ENCODE assay signal across 21 cellular contexts in the genomic region with DNA sequence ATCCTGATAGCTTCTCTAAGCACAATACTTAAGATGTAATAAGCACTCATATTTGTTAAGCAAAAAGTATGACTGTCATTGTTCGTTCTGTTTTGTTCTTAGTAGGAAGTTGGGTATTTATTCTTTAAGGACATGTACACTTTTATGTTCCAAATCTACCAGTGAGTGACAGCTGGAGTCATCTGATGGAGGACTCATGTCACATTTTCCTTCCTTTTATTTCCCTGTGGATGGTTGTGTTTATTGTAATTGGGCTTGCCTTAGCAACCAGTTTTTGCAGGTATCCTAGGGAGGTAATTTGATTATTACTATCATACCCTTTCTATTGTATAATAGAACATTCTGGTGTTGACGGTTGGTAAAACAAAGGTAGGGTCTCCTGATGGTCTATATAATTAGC.
"Had no signal": no experiment of that assay in that cellular context is flagged by ENCODE, and none has a peak within 500 bp of the region (broad histone marks: within the 10 kb centered on the region; RNA-seq: fewer than 3 reads in every experiment).

No MANE protein-coding gene starts in this region.

- H3K9me3 Mint-ChIP-seq: activated CD4-positive, alpha-beta memory T cell treated with anti-CD3 and anti-CD28 coated beads, Interleukin-2, amount 10 ng/mL, durations not matched to agents 7 days and 5 days; activated naive CD4-positive, alpha-beta T cell treated with anti-CD3 and anti-CD28 coated beads for 36 hours; activated naive CD8-positive, alpha-beta T cell treated with anti-CD3 and anti-CD28 coated beads for 36 hours; activated T-helper 17 cell treated with anti-CD3 and anti-CD28 coated beads, Interleukin-2, amount 50 U/mL, for 72 hours had no signal

- H3K36me3 ChIP-seq: brain microvascular endothelial cell, cardiac muscle cell had no signal

- H3K4me1 Mint-ChIP-seq: activated CD4-positive, alpha-beta memory T cell treated with anti-CD3 and anti-CD28 coated beads, Interleukin-2, amount 10 ng/mL, durations not matched to agents 7 days and 5 days; activated CD4-positive, alpha-beta T cell treated with anti-CD3 and anti-CD28 coated beads for 36 hours had no signal

- H3K4me3 ChIP-seq: cardiac muscle cell had no signal

- H3K27ac Mint-ChIP-seq: activated CD4-positive, alpha-beta memory T cell treated with anti-CD3 and anti-CD28 coated beads, Interleukin-2, amount 10 ng/mL, durations not matched to agents 7 days and 5 days; activated CD4-positive, alpha-beta T cell treated with anti-CD3 and anti-CD28 coated beads for 36 hours; activated naive CD4-positive, alpha-beta T cell treated with anti-CD3 and anti-CD28 coated beads for 36 hours; activated naive CD8-positive, alpha-beta T cell treated with anti-CD3 and anti-CD28 coated beads for 36 hours; activated T-helper 17 cell treated with anti-CD3 and anti-CD28 coated beads, Interleukin-2, amount 50 U/mL, for 72 hours; T-helper 17 cell had no signal

- H3K27me3 Mint-ChIP-seq: activated CD4-positive, alpha-beta memory T cell treated with anti-CD3 and anti-CD28 coated beads, Interleukin-2, amount 10 ng/mL, durations not matched to agents 7 days and 5 days; activated CD4-positive, alpha-beta T cell treated with anti-CD3 and anti-CD28 coated beads for 36 hours; activated naive CD8-positive, alpha-beta T cell treated with anti-CD3 and anti-CD28 coated beads for 36 hours; activated T-helper 17 cell treated with anti-CD3 and anti-CD28 coated beads, Interleukin-2, amount 50 U/mL, for 72 hours; T-helper 17 cell had no signal

- DNase-seq: activated CD4-positive, alpha-beta memory T cell treated with anti-CD3 and anti-CD28 coated beads, Interleukin-2, amount 10 ng/mL, durations not matched to agents 7 days and 5 days; activated CD4-positive, alpha-beta T cell treated with anti-CD3 and anti-CD28 coated beads for 36 hours; activated CD4-positive, alpha-beta T cell treated with anti-CD3 and anti-CD28 coated beads, Interleukin-2, amount 50 U/mL, for 1 hour; activated gamma-delta T cell; activated naive CD4-positive, alpha-beta T cell treated with anti-CD3 and anti-CD28 coated beads for 36 hours; activated naive CD8-positive, alpha-beta T cell treated with anti-CD3 and anti-CD28 coated beads for 36 hours; activated T-cell treated with anti-CD3 and anti-CD28 coated beads for 4 hours; activated T-cell treated with anti-CD3 and anti-CD28 coated beads, Interleukin-2, amount 50 U/mL, for 48 hours; brain microvascular endothelial cell; NCI-H1092; NCI-H187 treated with DMSO at 0.1 percent for 48 hours; NCI-H2081 treated with DMSO at 0.1 percent for 48 hours; NCI-H345; NCI-H510A treated with DMSO at 0.1 percent for 48 hours; NCI-H774; PC-3; SHP77; T-helper 17 cell; T-helper 9 cell had no signal

- ATAC-seq: activated CD4-positive, alpha-beta T cell treated with anti-CD3 and anti-CD28 coated beads for 36 hours; activated T-helper 17 cell treated with anti-CD3 and anti-CD28 coated beads, Interleukin-2, amount 50 U/mL, for 72 hours; PC-3; T-helper 17 cell had no signal

- H3K4me3 Mint-ChIP-seq: activated CD4-positive, alpha-beta memory T cell treated with anti-CD3 and anti-CD28 coated beads, Interleukin-2, amount 10 ng/mL, durations not matched to agents 7 days and 5 days; activated CD4-positive, alpha-beta T cell treated with anti-CD3 and anti-CD28 coated beads for 36 hours; activated naive CD4-positive, alpha-beta T cell treated with anti-CD3 and anti-CD28 coated beads for 36 hours; activated naive CD8-positive, alpha-beta T cell treated with anti-CD3 and anti-CD28 coated beads for 36 hours; activated T-helper 17 cell treated with anti-CD3 and anti-CD28 coated beads, Interleukin-2, amount 50 U/mL, for 72 hours; T-helper 17 cell had no signal
